10 cellular contexts compared by ENCODE assay signal in genomic region chr9:3912260-3912659, GRCh38.
"Had no signal": no experiment of that assay in that cellular context is flagged by ENCODE, and none has a peak within 500 bp of the region (broad histone marks: within the 10 kb centered on the region; RNA-seq: fewer than 3 reads in every experiment).

No MANE protein-coding gene starts in this region.

- H3K27ac ChIP-seq: dorsolateral prefrontal cortex, parathyroid adenoma, skin epidermis had no signal

- H3K27me3 ChIP-seq: dorsolateral prefrontal cortex had no signal

- H2AFZ ChIP-seq: parathyroid adenoma had no signal

- FAIRE-seq: islet of Langerhans had no signal

- H3K79me2 ChIP-seq: parathyroid adenoma had no signal

- H3K9ac ChIP-seq: parathyroid adenoma had no signal

- H3K4me1 ChIP-seq: parathyroid adenoma had no signal

- H3K4me3 ChIP-seq: dorsolateral prefrontal cortex, skin epidermis had no signal

- DNase-seq: activated CD4-positive, alpha-beta T cell treated with anti-CD3 and anti-CD28 coated beads for 1 hour; activated CD4-positive, alpha-beta T cell treated with anti-CD3 and anti-CD28 coated beads, Interleukin-2, amount 50 U/mL, for 48 hours; activated naive CD4-positive, alpha-beta T cell treated with anti-CD3 and anti-CD28 coated beads for 36 hours; activated T-cell treated with anti-CD3 and anti-CD28 coated beads, Interleukin-2, amount 50 U/mL, for 1 hour; dorsolateral prefrontal cortex; stimulated activated CD4-positive, alpha-beta T cell treated with anti-CD3 and anti-CD28 coated beads, Interleukin-4, amount 100 ng/mL, for 24 hours; stimulated activated naive CD4-positive, alpha-beta T cell treated with Interleukin-2 at 50 U/mL for 16 hours had no signal
